Comparison of ENCODE assay signal across 24 cellular contexts in genomic region chr12:52200783-52201519, GRCh38. TPM values are rescaled to one million over a fixed set of nuclear protein-coding genes. Genes with fewer than 3 reads are reported as not detected.
A peak's percentile ranks its signal among the peaks of the same experiment; 100 is the strongest.
DNase-seq lines count a peak whose midpoint lies in the region; ATAC-seq and TF ChIP-seq lines count a peak whose summit lies in the region.
"Had no signal": no experiment of that assay in that cellular context is flagged by ENCODE, and none has a peak within 500 bp of the region (broad histone marks: within the 10 kb centered on the region; RNA-seq: fewer than 3 reads in every experiment).

No MANE protein-coding gene starts in this region.

- H3K27ac ChIP-seq in HEK293 (ENCODE audit: extremely low read depth, low read depth, low read length) (no peak overlapping the region), SJSA1 (peak overlapping the region; percentile 79), trophoblast cell (ENCODE audit: low read depth, low read length) (peak overlapping the region; percentile 35), A673 (ENCODE audit: low read depth, low read length, poor library complexity, severe bottlenecking) (no peak overlapping the region)
- H3K27ac ChIP-seq: ascending aorta, psoas muscle, tibial artery had no signal

- intact Hi-C loops in A673 (cut with micrococcal nuclease; ENCODE audit: unreplicated experiment) = no loop called here

- no peaks in the 10 kb centered on the region for H3K36me3 Mint-ChIP-seq in immature natural killer cell
- H3K36me3 Mint-ChIP-seq: natural killer cell had no signal

- DNase-seq in SJSA1 (ENCODE audit: low read depth in 1 of 2, low spot score in 2 of 2) = peak in 1 of 2 experiments; percentile 71
- peak; percentile 59 for DNase-seq in left kidney (ENCODE audit: low read depth, low spot score)
- no peak for DNase-seq in trophoblast cell
- DNase-seq in immature natural killer cell = no peak
- no peak for DNase-seq in A673 (ENCODE audit: low spot score)
- DNase-seq: activated B cell treated with CpG ODN at 0.5 μM for 24 hours; activated CD8-positive, alpha-beta T cell treated with anti-CD3 and anti-CD28 coated beads, Interleukin-2, amount 10 ng/mL, durations not matched to agents 7 days and 5 days; activated naive CD4-positive, alpha-beta T cell treated with anti-CD3 and anti-CD28 coated beads, Interleukin-2, amount 50 U/mL, for 16 hours; activated T-cell treated with anti-CD3 and anti-CD28 coated beads, Interleukin-2, amount 50 U/mL, for 48 hours; C1 segment of cervical spinal cord; head of caudate nucleus; KBM-7; MV-4-11; natural killer cell; NCI-H2081; stimulated activated naive CD8-positive, alpha-beta T cell treated with anti-CD3 and anti-CD28 coated beads, Interleukin-15, Interleukin-2, amounts not matched to agents 100 U/mL and 50 U/mL, for 24 hours; T-helper 17 cell; tibial artery had no signal

- H3K4me2 ChIP-seq in trophoblast cell (ENCODE audit: low read length) = no peak overlapping the region

- H3K9me3 ChIP-seq in HEK293 (ENCODE audit: control insufficient read depth, insufficient read depth, low read depth, low read length) = no peaks in the 10 kb centered on the region
- H3K9me3 ChIP-seq in SJSA1 (replicated peaks) = no peaks in the 10 kb centered on the region
- no peaks in the 10 kb centered on the region for H3K9me3 ChIP-seq in trophoblast cell (ENCODE audit: insufficient read depth, low read depth, low read length)
- no peaks in the 10 kb centered on the region for H3K9me3 ChIP-seq in A673 (ENCODE audit: low read depth, low read length, poor library complexity, severe bottlenecking)
- H3K9me3 ChIP-seq: ascending aorta, psoas muscle, tibial artery had no signal

- H3K36me3 ChIP-seq in HEK293 (ENCODE audit: control insufficient read depth in 2 of 2, insufficient read depth in 1 of 2, low read length in 2 of 2) = no peaks in the 10 kb centered on the region
- H3K36me3 ChIP-seq in SJSA1 = no peaks in the 10 kb centered on the region
- H3K36me3 ChIP-seq in trophoblast cell (ENCODE audit: control insufficient read depth in 1 of 2, insufficient read depth in 2 of 2, low read length in 2 of 2) = no peaks in the 10 kb centered on the region
- no peaks in the 10 kb centered on the region for H3K36me3 ChIP-seq in A673 (ENCODE audit: insufficient read depth, low read length, poor library complexity, severe bottlenecking)
- H3K36me3 ChIP-seq: ascending aorta, tibial artery had no signal

- POLR2A ChIA-PET in HEK293 (lab: Yijun Ruan, JAX) = interaction anchor here (0.6 to 1.5 kb wide), 3 partner anchors 9 to 703 kb away, joined by 3 to 4 read pairs (median 3); partner anchors contain the start of gene KRT80
- POLR2A ChIA-PET in A673 (lab: Charles Lee; ENCODE audit: low non-redundant PET) = no interaction called here

- no peak overlapping the region for H3K9ac ChIP-seq in trophoblast cell (ENCODE audit: low read length)

- peaks cover 53% of the 10 kb centered on the region for H3K79me1 ChIP-seq in trophoblast cell (ENCODE audit: low read length)

- H2BK120ac ChIP-seq in trophoblast cell (ENCODE audit: insufficient read depth, low read length, poor library complexity) = peak overlapping the region; percentile 81

- ATAC-seq in HG03175 (IDR thresholded peaks at IDR 0.05; ENCODE audit: unreplicated experiment) = no peak
- ATAC-seq: activated CD8-positive, alpha-beta T cell treated with anti-CD3 and anti-CD28 coated beads, Interleukin-2, amount 10 ng/mL, durations not matched to agents 7 days and 5 days; HCT116; natural killer cell; psoas muscle; stimulated activated naive CD8-positive, alpha-beta T cell treated with anti-CD3 and anti-CD28 coated beads, Interleukin-15, Interleukin-2, amounts not matched to agents 100 U/mL and 50 U/mL, for 24 hours; T-helper 17 cell had no signal

- H3K4ac ChIP-seq in trophoblast cell (ENCODE audit: low read depth, low read length) = peak overlapping the region; percentile 65

- H3K79me2 ChIP-seq in trophoblast cell (ENCODE audit: control insufficient read depth, insufficient read depth, low read length, poor library complexity) = peaks cover 3% of the 10 kb centered on the region

- peak overlapping the region; percentile 75 for H3K14ac ChIP-seq in trophoblast cell (ENCODE audit: low read length)

- no peaks in the 10 kb centered on the region for H3K27me3 ChIP-seq in SJSA1 (replicated peaks)
- no peaks in the 10 kb centered on the region for H3K27me3 ChIP-seq in trophoblast cell (ENCODE audit: insufficient read depth, low read length)
- no peaks in the 10 kb centered on the region for H3K27me3 ChIP-seq in A673 (replicated peaks; ENCODE audit: insufficient read depth, low read depth, low read length, poor library complexity)
- H3K27me3 ChIP-seq: ascending aorta, tibial artery had no signal

- H2AK5ac ChIP-seq in trophoblast cell (ENCODE audit: low read length) = peak overlapping the region; percentile 83

- peaks cover 0 to 1% (median 0%) of the 10 kb centered on the region in 6 donors for H3K9me3 Mint-ChIP-seq in immature natural killer cell
- H3K9me3 Mint-ChIP-seq: activated B cell treated with CpG ODN at 0.5 μM for 24 hours, natural killer cell had no signal

- H4K91ac ChIP-seq in trophoblast cell (ENCODE audit: low read depth, low read length) = peak overlapping the region; percentile 94

- peak overlapping the region; percentile 62 for H2BK5ac ChIP-seq in trophoblast cell (ENCODE audit: low read depth, low read length, poor library complexity)

- CTCF ChIA-PET in HEK293 (lab: Yijun Ruan, JAX) (interaction anchor here (0.6 to 1.7 kb wide), 5 partner anchors 12 to 698 kb away, joined by 3 to 7 read pairs (median 3); no protein-coding TSS in a partner anchor), A673 (lab: Charles Lee) (no interaction called here)

- peak overlapping the region; percentile 33 for H2AFZ ChIP-seq in trophoblast cell (ENCODE audit: insufficient read depth, low read length, poor library complexity)

- H3K4me3 Mint-ChIP-seq in immature natural killer cell = no peak overlapping the region
- H3K4me3 Mint-ChIP-seq: activated B cell treated with CpG ODN at 0.5 μM for 24 hours; activated CD8-positive, alpha-beta T cell treated with anti-CD3 and anti-CD28 coated beads, Interleukin-2, amount 10 ng/mL, durations not matched to agents 7 days and 5 days; natural killer cell; T-helper 17 cell had no signal

- no peaks in the 10 kb centered on the region for H3K4me1 Mint-ChIP-seq in immature natural killer cell
- H3K4me1 Mint-ChIP-seq: activated B cell treated with CpG ODN at 0.5 μM for 24 hours had no signal

- H3K4me3 ChIP-seq in HEK293 (ENCODE audit: low read depth, low read length) = no peak overlapping the region
- peak overlapping the region; percentile 21 for H3K4me3 ChIP-seq in SJSA1
- no peak overlapping the region for H3K4me3 ChIP-seq in trophoblast cell (ENCODE audit: low read depth, low read length)
- no peak overlapping the region for H3K4me3 ChIP-seq in A673 (ENCODE audit: low read depth, low read length, poor library complexity, severe bottlenecking)
- H3K4me3 ChIP-seq: ascending aorta, psoas muscle, skin epidermis, tibial artery had no signal

- WGBS in trophoblast cell (ENCODE audit: extremely low coverage, insufficient coverage, insufficient read length) = no CpG with 5 or more reads among the region's 16 CpGs

- H3K4me1 ChIP-seq in HEK293 (ENCODE audit: control insufficient read depth, insufficient read depth, low read length) (peaks cover 8% of the 10 kb centered on the region; the same call in 1 of the 2 replicates), SJSA1 (replicated peaks) (peaks cover 80% of the 10 kb centered on the region), trophoblast cell (ENCODE audit: control insufficient read depth in 1 of 2, insufficient read depth in 2 of 2, low read length in 2 of 2) (peaks cover 47 to 53% of the 10 kb centered on the region in 2 experiments), A673 (ENCODE audit: insufficient read depth, low read length, poor library complexity, severe bottlenecking) (peaks cover 20% of the 10 kb centered on the region)
- H3K4me1 ChIP-seq: psoas muscle had no signal

- H3K18ac ChIP-seq in trophoblast cell (ENCODE audit: low read length) = peak overlapping the region; percentile 82

- H3K23ac ChIP-seq in trophoblast cell (ENCODE audit: low read length) = no peak overlapping the region

- no peak for TF ChIP-seq CTCF in HEK293 (tag by site-specific recombination; IDR thresholded peaks at IDR 0.05)
- no peak for TF ChIP-seq CTCF in A673 (conservative IDR thresholded peaks at IDR 0.05; ENCODE audit: low read depth, low read length)

- no TSS peak for BruUV-seq in A673 (replicated peaks; lab: Mats Ljungman, UMichigan)

- H4K12ac ChIP-seq in trophoblast cell (ENCODE audit: low read depth, low read length) = no peak overlapping the region

- peaks cover 0 to 17% (median 2%) of the 10 kb centered on the region in 3 donors for H3K27me3 Mint-ChIP-seq in immature natural killer cell (ENCODE audit: low read depth in 3 of 3)

- peak overlapping the region; percentile 44 for H4K8ac ChIP-seq in trophoblast cell (ENCODE audit: low read depth, low read length)

- no peak overlapping the region for H3K27ac Mint-ChIP-seq in immature natural killer cell
- H3K27ac Mint-ChIP-seq: activated B cell treated with CpG ODN at 0.5 μM for 24 hours; activated CD8-positive, alpha-beta T cell treated with anti-CD3 and anti-CD28 coated beads, Interleukin-2, amount 10 ng/mL, durations not matched to agents 7 days and 5 days; natural killer cell; T-helper 17 cell had no signal

- H2BK12ac ChIP-seq in trophoblast cell (ENCODE audit: low read length) = peak overlapping the region; percentile 94

TF ChIP-seq in HEK293, 187 proteins besides CTCF, POLR2A, EP300 and RAD21:
- no peak for TF ChIP-seq ZNF341 (tag by site-specific recombination; IDR thresholded peaks at IDR 0.05; ENCODE audit: low read depth)
- TF ChIP-seq ZIC2 (tag by site-specific recombination; IDR thresholded peaks at IDR 0.05) = peak; percentile 23
- peak; percentile 36; the same call in 1 of the 2 replicates for TF ChIP-seq EGR2 (tag by site-specific recombination; IDR thresholded peaks at IDR 0.05; ENCODE audit: low read depth)

RNA-seq across cellular contexts. Expression of gene KRT80, which starts 9.1 kb away (rescaled TPM):
- 1.5 and 4.0 TPM in 2 replicates for total RNA-seq in SJSA1 (2014; rRNA removed; shearing (Covaris generic))
- polyA plus RNA-seq in trophoblast cell (2013) = 26.3 and 28.8 TPM in 2 replicates
- polyA plus RNA-seq in immature natural killer cell = not detected
- 0.33 and 1.0 TPM in 2 replicates for total RNA-seq in A673 (2021)
- total RNA-seq: activated B cell treated with CpG ODN at 0.5 μM for 24 hours; activated CD8-positive, alpha-beta T cell treated with anti-CD3 and anti-CD28 coated beads, Interleukin-2, amount 10 ng/mL, durations not matched to agents 7 days and 5 days; ascending aorta; natural killer cell; T-helper 17 cell had no signal

RNA-seq across cellular contexts. Expression of gene KRT7, which starts 32.1 kb away (rescaled TPM):
- total RNA-seq in SJSA1 (2014; rRNA removed; shearing (Covaris generic)) = 2.1 and 16.1 TPM in 2 replicates
- polyA plus RNA-seq in trophoblast cell (2013) = 666 and 746 TPM in 2 replicates
- polyA plus RNA-seq in immature natural killer cell = not detected
- 0.79 and 1.0 TPM in 2 replicates for total RNA-seq in A673 (2021)

Comparison
In these comparisons a context has a peak if more than half of its experiments do, and no peak if none do; other contexts are left out.
1. H3K27ac ChIP-seq: peak in SJSA1 (single experiment) and trophoblast cell (single experiment); none in HEK293 (single experiment) and A673 (single experiment).